18 cellular contexts compared by ENCODE assay signal in the genomic region with DNA sequence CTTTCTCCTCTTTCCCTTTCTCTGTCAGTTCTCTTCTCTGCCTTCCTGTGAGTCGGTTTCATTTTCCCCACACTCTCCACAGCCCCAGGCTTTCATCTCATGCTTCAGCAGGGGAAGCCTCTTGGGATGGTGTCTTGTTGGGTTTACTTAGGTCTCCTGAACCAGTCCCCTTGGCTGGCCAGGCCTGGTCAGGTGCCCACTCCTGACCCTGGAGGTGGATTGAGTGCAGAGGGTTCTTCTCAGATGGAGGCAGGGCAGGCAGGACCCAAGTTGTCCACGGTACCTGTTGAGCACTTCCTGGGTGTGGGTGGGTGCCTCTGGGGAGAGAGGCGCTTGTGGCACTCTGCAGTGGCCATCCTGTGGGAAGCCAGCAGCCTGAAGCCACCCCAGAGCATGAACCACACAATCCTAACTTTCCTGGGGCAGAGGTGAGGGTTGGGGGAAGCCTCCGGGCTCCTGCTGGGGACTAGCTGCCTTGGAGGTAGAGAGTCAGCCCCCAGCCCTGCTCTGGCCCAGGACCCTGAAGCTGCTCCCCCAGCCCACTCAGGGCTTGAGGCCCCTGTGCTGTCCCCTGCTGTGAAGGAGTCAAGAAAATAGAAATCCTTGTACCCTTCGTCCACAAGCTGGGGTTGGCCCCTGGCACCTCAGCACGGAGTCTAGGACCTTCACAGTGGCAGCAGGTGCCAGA. TPM values are rescaled to one million over a fixed set of nuclear protein-coding genes. Genes with fewer than 3 reads are reported as not detected.
DNase-seq lines count a peak whose midpoint lies in the region; ATAC-seq and TF ChIP-seq lines count a peak whose summit lies in the region.
"Had no signal": no experiment of that assay in that cellular context is flagged by ENCODE, and none has a peak within 500 bp of the region (broad histone marks: within the 10 kb centered on the region; RNA-seq: fewer than 3 reads in every experiment).

No MANE protein-coding gene starts in this region.

- H3K27ac ChIP-seq in osteoblast (ENCODE audit: low read depth, low read length) = no peak overlapping the region
- H3K27ac ChIP-seq: gastroesophageal sphincter, GM23248, lower lobe of right lung, tibial artery had no signal

- peaks cover 11% of the 10 kb centered on the region for H3K27me3 Mint-ChIP-seq in activated T-helper 17 cell treated with anti-CD3 and anti-CD28 coated beads, Interleukin-2, amount 50 U/mL, for 72 hours

- H3K9ac ChIP-seq in Loucy (ENCODE audit: low read depth, low read length, poor library complexity, severe bottlenecking) = peak overlapping the region; percentile 83
- H3K9ac ChIP-seq: GM23248 had no signal

- peaks cover 7% of the 10 kb centered on the region; the same call in 1 of the 2 replicates for H3F3A ChIP-seq in Loucy (ENCODE audit: low read depth)

- no peaks in the 10 kb centered on the region for H3K36me3 ChIP-seq in Loucy (ENCODE audit: insufficient read depth, low read length)
- H3K36me3 ChIP-seq in osteoblast (ENCODE audit: insufficient read depth, low read length) = no peaks in the 10 kb centered on the region
- H3K36me3 ChIP-seq: gastroesophageal sphincter, lower lobe of right lung, tibial artery had no signal

- H3K36me3 Mint-ChIP-seq in activated T-helper 17 cell treated with anti-CD3 and anti-CD28 coated beads, Interleukin-2, amount 50 U/mL, for 72 hours (ENCODE audit: low read depth) = no peaks in the 10 kb centered on the region

- ATAC-seq in activated T-helper 17 cell treated with anti-CD3 and anti-CD28 coated beads, Interleukin-2, amount 50 U/mL, for 72 hours (replicated peaks) = peak; percentile 8
- ATAC-seq in GM21576 (IDR thresholded peaks at IDR 0.05; ENCODE audit: unreplicated experiment) = no peak
- ATAC-seq in GM19324 (IDR thresholded peaks at IDR 0.05; ENCODE audit: low FRiP score, unreplicated experiment) = no peak
- ATAC-seq: gastroesophageal sphincter, lower lobe of right lung, right cardiac atrium had no signal

- peak overlapping the region; percentile 76 for H3K4me3 Mint-ChIP-seq in activated T-helper 17 cell treated with anti-CD3 and anti-CD28 coated beads, Interleukin-2, amount 50 U/mL, for 72 hours
- H3K4me3 Mint-ChIP-seq: nephron had no signal

- H3K9me3 Mint-ChIP-seq in activated T-helper 17 cell treated with anti-CD3 and anti-CD28 coated beads, Interleukin-2, amount 50 U/mL, for 72 hours = no peaks in the 10 kb centered on the region
- H3K9me3 Mint-ChIP-seq: nephron had no signal

- H3K27ac Mint-ChIP-seq in activated T-helper 17 cell treated with anti-CD3 and anti-CD28 coated beads, Interleukin-2, amount 50 U/mL, for 72 hours = no peak overlapping the region
- H3K27ac Mint-ChIP-seq: nephron had no signal

- H3K9me2 ChIP-seq in Loucy (replicated peaks; ENCODE audit: low read depth, low read length) = no peaks in the 10 kb centered on the region

- peak overlapping the region; percentile 95 for H3K4me2 ChIP-seq in Loucy (ENCODE audit: low read depth, low read length, poor library complexity, severe bottlenecking)
- no peak overlapping the region for H3K4me2 ChIP-seq in osteoblast (ENCODE audit: insufficient read depth, low read length)

- H4K20me1 ChIP-seq in Loucy (ENCODE audit: insufficient read depth, low read length, poor library complexity, severe bottlenecking) (peaks cover 19% of the 10 kb centered on the region), osteoblast (ENCODE audit: insufficient read depth, low read length) (no peaks in the 10 kb centered on the region)

- H3K27me3 ChIP-seq in Loucy (ENCODE audit: insufficient read depth, low read length, poor library complexity, severe bottlenecking) = no peaks in the 10 kb centered on the region
- peaks cover 31% of the 10 kb centered on the region for H3K27me3 ChIP-seq in osteoblast (ENCODE audit: insufficient read depth, low read length)

- peaks cover 74% of the 10 kb centered on the region for H3K4me1 ChIP-seq in Loucy (ENCODE audit: insufficient read depth, low read length, poor library complexity, severe bottlenecking)
- H3K4me1 ChIP-seq in osteoblast (ENCODE audit: insufficient read depth, low read length) = no peaks in the 10 kb centered on the region
- H3K4me1 ChIP-seq: gastroesophageal sphincter, tibial artery had no signal

- H3K4me3 ChIP-seq in Loucy (ENCODE audit: low read length, poor library complexity, severe bottlenecking) (peak overlapping the region; percentile 79), osteoblast (ENCODE audit: insufficient read depth, low read length) (no peak overlapping the region)
- H3K4me3 ChIP-seq: gastroesophageal sphincter, GM23248, lower lobe of right lung, tibial artery had no signal

- TF ChIP-seq CTCF in Loucy (conservative IDR thresholded peaks at IDR 0.05; ENCODE audit: low read length) = no peak
- TF ChIP-seq CTCF in osteoblast (IDR thresholded peaks at IDR 0.05; ENCODE audit: extremely low read depth, low read depth, low read length) = no peak

- H3K4me1 Mint-ChIP-seq in activated T-helper 17 cell treated with anti-CD3 and anti-CD28 coated beads, Interleukin-2, amount 50 U/mL, for 72 hours = peaks cover 52% of the 10 kb centered on the region
- H3K4me1 Mint-ChIP-seq: nephron had no signal

- H3K79me2 ChIP-seq in Loucy (ENCODE audit: insufficient read depth, low read length) = peaks cover 65% of the 10 kb centered on the region
- H3K79me2 ChIP-seq in osteoblast (ENCODE audit: insufficient read depth, low read length) = no peaks in the 10 kb centered on the region

- no peak overlapping the region for H2AFZ ChIP-seq in Loucy (ENCODE audit: low read length)
- no peak overlapping the region for H2AFZ ChIP-seq in osteoblast (ENCODE audit: low read length)
- H2AFZ ChIP-seq: GM23248 had no signal

- H3K9me3 ChIP-seq in Loucy (ENCODE audit: insufficient read depth, low read depth, low read length) = no peaks in the 10 kb centered on the region
- no peaks in the 10 kb centered on the region for H3K9me3 ChIP-seq in osteoblast (ENCODE audit: low read depth, low read length)
- H3K9me3 ChIP-seq: gastroesophageal sphincter, lower lobe of right lung, tibial artery had no signal

- peak; percentile 70 for DNase-seq in activated effector memory CD4-positive, alpha-beta T cell treated with anti-CD3 and anti-CD28 coated beads, Interleukin-2, amount 50 U/mL, for 16 hours
- no peak for DNase-seq in activated effector memory CD4-positive, alpha-beta T cell treated with Interleukin-2 at 50 U/mL for 16 hours
- DNase-seq in osteoblast (ENCODE audit: insufficient read length, low spot score, missing footprints) = peak; percentile 80
- DNase-seq in NCI-H1092 (lab: John Stamatoyannopoulos, UW) = no peak
- DNase-seq: amniotic stem cell, DMS 273 treated with DMSO at 0.1 percent for 48 hours, GM23248, lower lobe of right lung, NCI-H1048, right cardiac atrium, Right ventricle myocardium superior, tibial artery had no signal

RNA-seq across cellular contexts. Expression of a gene that starts 2.0 kb away (rescaled TPM):
- 1 to 10 TPM in 1 of 2 donors, under 1 TPM in 1; 0.77 to 1.6 TPM for total RNA-seq in activated T-helper 17 cell treated with anti-CD3 and anti-CD28 coated beads, Interleukin-2, amount 50 U/mL, for 72 hours
- 2.7 and 2.9 TPM in 2 replicates for total RNA-seq in osteoblast

RNA-seq across cellular contexts. Expression of a gene that starts 44.8 kb away (rescaled TPM):
- under 1 TPM in 1 of 2 donors, not detected in 1; 0.11 TPM for total RNA-seq in activated T-helper 17 cell treated with anti-CD3 and anti-CD28 coated beads, Interleukin-2, amount 50 U/mL, for 72 hours
- total RNA-seq in osteoblast = not detected in 2 replicates
- total RNA-seq: GM23248 had no signal

Comparison
In these comparisons a context has a peak if more than half of its experiments do, and no peak if none do; other contexts are left out.
1. DNase-seq: peak in activated effector memory CD4-positive, alpha-beta T cell treated with anti-CD3 and anti-CD28 coated beads, Interleukin-2, amount 50 U/mL, for 16 hours (single experiment) and osteoblast (single experiment); none in activated effector memory CD4-positive, alpha-beta T cell treated with Interleukin-2 at 50 U/mL for 16 hours (single experiment) and NCI-H1092 (single experiment).